Comparison of ENCODE assay signal across 8 cellular contexts in genomic region chr12:6829532-6830220, GRCh38. TPM values are rescaled to one million over a fixed set of nuclear protein-coding genes. Genes with fewer than 3 reads are reported as not detected.
DNase-seq lines count a peak whose midpoint lies in the region; ATAC-seq, FAIRE-seq and TF ChIP-seq lines count a peak whose summit lies in the region.

No MANE protein-coding gene starts in this region.

- intact Hi-C loops in right lobe of liver (cut with DNase I): loop anchor here (5.0 to 10.0 kb wide), 2 partner anchors 97 to 205 kb away; no protein-coding TSS in a partner anchor

- DNase-seq in AG04449 (ENCODE audit: low read depth, low spot score): no peak
- peak; percentile 60 for DNase-seq in HTR-8/SVneo (ENCODE audit: insufficient read length, low spot score)
- peak in 1 of 3 donors; percentile 15 for DNase-seq in right lobe of liver
- no peak for DNase-seq in SIG-M5 (lab: John Stamatoyannopoulos, UW)

- POLR2A ChIA-PET in AG04449 (lab: Yijun Ruan, JAX): interaction anchor here (1.4 to 4.6 kb wide), 7 partner anchors 11 to 77 kb away, joined by 3 to 25 read pairs (median 17); partner anchors contain the start of genes CDCA3, GNB3, MLF2 and PTMS

- no peak for ATAC-seq in right lobe of liver
- no peak for ATAC-seq in HG02588 (IDR thresholded peaks at IDR 0.05; ENCODE audit: unreplicated experiment)
- ATAC-seq in HG03432 (IDR thresholded peaks at IDR 0.05; ENCODE audit: unreplicated experiment): no peak

- H3K27me3 Mint-ChIP-seq in brain: peaks cover 8% of the 10 kb centered on the region

- TF ChIP-seq CTCF in AG04449 (IDR thresholded peaks at IDR 0.05; ENCODE audit: insufficient read depth, low read length, missing control alignments) (peak; percentile 14), brain (conservative IDR thresholded peaks at IDR 0.05) (no peak), right lobe of liver (IDR thresholded peaks at IDR 0.05) (no peak)

- H3K36me3 Mint-ChIP-seq in brain: peaks cover 37% of the 10 kb centered on the region

- no peaks in the 10 kb centered on the region for H3K36me3 ChIP-seq in right lobe of liver
- H3K36me3 ChIP-seq in urinary bladder (ENCODE audit: insufficient read depth): no peaks in the 10 kb centered on the region

- peak overlapping the region; percentile 99 to 100 (median 100) for H3K4me3 Mint-ChIP-seq in brain

- CTCF ChIA-PET in AG04449 (lab: Yijun Ruan, JAX): interaction anchor here (0.8 to 17.9 kb wide), 8 partner anchors 17 to 214 kb away, joined by 3 to 316 read pairs (median 8); partner anchors contain the start of genes CDCA3, COPS7A, GNB3 and MLF2

- H3K9me3 ChIP-seq in right lobe of liver: no peaks in the 10 kb centered on the region

- WGBS in right lobe of liver (ENCODE audit: insufficient coverage, low coverage, low lambda C conversion rate, missing lambda C conversion rate): 59% methylated on average over 9 of the region's 19 CpGs
- WGBS in urinary bladder: 36% methylated on average over 19 of the region's 19 CpGs

- H3K27ac ChIP-seq in right lobe of liver (no peak overlapping the region), urinary bladder (ENCODE audit: low read depth) (no peak overlapping the region)

- peaks cover 0 to 5% (median 0%) of the 10 kb centered on the region in 4 donors for H3K4me1 ChIP-seq in right lobe of liver
- H3K4me1 ChIP-seq in urinary bladder (ENCODE audit: insufficient read depth): no peaks in the 10 kb centered on the region

- H3K27ac Mint-ChIP-seq in brain: peak overlapping the region; percentile 98 to 100 (median 100)

- peak; percentile 49 for FAIRE-seq in HTR-8/SVneo (lab: Jason Lieb, UNC)

- no peak for TF ChIP-seq POLR2A in right lobe of liver (IDR thresholded peaks at IDR 0.05)

- H3K27me3 ChIP-seq in right lobe of liver: no peaks in the 10 kb centered on the region

- H3K9me3 Mint-ChIP-seq in brain: no peaks in the 10 kb centered on the region

- H3K4me1 Mint-ChIP-seq in brain: peaks cover 59% of the 10 kb centered on the region

- H3K4me3 ChIP-seq in AG04449 (ENCODE audit: low read depth, low read length): peak overlapping the region; percentile 91
- H3K4me3 ChIP-seq in right lobe of liver: peak overlapping the region in 2 of 3 donors; percentile 51 to 58
- peak overlapping the region; percentile 81 for H3K4me3 ChIP-seq in urinary bladder (ENCODE audit: low read depth, low read length)

RNA-seq across cellular contexts. Expression of gene P3H3, which starts 1.5 kb away (rescaled TPM):
- polyA plus RNA-seq in brain (ENCODE audit: insufficient read depth, low read depth, low replicate concordance): 14.5 TPM
- 1 to 10 TPM in 5 of 6 experiments, under 1 TPM in 1; 0.98 to 2.1 (median 1.5) TPM for total RNA-seq in right lobe of liver
- total RNA-seq in urinary bladder: 40.1 TPM
- 46.3 TPM for polyA plus RNA-seq in urinary bladder

RNA-seq across cellular contexts. Expression of gene GPR162, which starts 8.1 kb away (rescaled TPM):
- polyA plus RNA-seq in brain (ENCODE audit: insufficient read depth, low read depth, low replicate concordance) (59.9 TPM), urinary bladder (18.4 TPM)
- total RNA-seq in right lobe of liver (1 to 10 TPM in 4 of 6 experiments, under 1 TPM in 2; 0.37 to 3.1 (median 2.1) TPM), urinary bladder (6.4 TPM)

RNA-seq across cellular contexts. Expression of gene GNB3, which starts 11.0 kb away (rescaled TPM):
- 4.8 TPM for polyA plus RNA-seq in brain (ENCODE audit: insufficient read depth, low read depth, low replicate concordance)
- under 1 TPM in 4 of 6 experiments, not detected in 2; 0.17 to 0.51 (median 0.43) TPM for total RNA-seq in right lobe of liver
- 2.5 TPM for total RNA-seq in urinary bladder
- polyA plus RNA-seq in urinary bladder: 4.6 TPM

RNA-seq across cellular contexts. Expression of gene CDCA3, which starts 21.4 kb away (rescaled TPM):
- polyA plus RNA-seq in brain (ENCODE audit: insufficient read depth, low read depth, low replicate concordance): 38.2 TPM
- 1 to 10 TPM in 4 of 6 experiments, under 1 TPM in 2; 0.62 to 1.7 (median 1.3) TPM for total RNA-seq in right lobe of liver
- total RNA-seq in urinary bladder: 12.3 TPM
- 1.0 TPM for polyA plus RNA-seq in urinary bladder

RNA-seq across cellular contexts. Expression of gene USP5, which starts 22.3 kb away (rescaled TPM):
- polyA plus RNA-seq in brain (ENCODE audit: insufficient read depth, low read depth, low replicate concordance): 106 TPM
- total RNA-seq in right lobe of liver: 10 to 100 TPM; 38.2 to 59.5 (median 42.6) TPM
- total RNA-seq in urinary bladder: 29.0 TPM
- polyA plus RNA-seq in urinary bladder: 60.1 TPM

Comparison
In these comparisons a context has a peak if more than half of its experiments do, and no peak if none do; other contexts are left out.
1. RNA of gene P3H3, which starts 1.5 kb away (total RNA-seq): 40.1 TPM in urinary bladder (single experiment); 0.98 to 2.1 TPM in right lobe of liver; every median in the first group is over 10 times any median in the second.
2. Peak in every context shown above with its lines, with median percentiles within 50 percentile points of each other: H3K4me3 ChIP-seq.